Comparison of ENCODE assay signal across 15 cellular contexts in the genomic region with DNA sequence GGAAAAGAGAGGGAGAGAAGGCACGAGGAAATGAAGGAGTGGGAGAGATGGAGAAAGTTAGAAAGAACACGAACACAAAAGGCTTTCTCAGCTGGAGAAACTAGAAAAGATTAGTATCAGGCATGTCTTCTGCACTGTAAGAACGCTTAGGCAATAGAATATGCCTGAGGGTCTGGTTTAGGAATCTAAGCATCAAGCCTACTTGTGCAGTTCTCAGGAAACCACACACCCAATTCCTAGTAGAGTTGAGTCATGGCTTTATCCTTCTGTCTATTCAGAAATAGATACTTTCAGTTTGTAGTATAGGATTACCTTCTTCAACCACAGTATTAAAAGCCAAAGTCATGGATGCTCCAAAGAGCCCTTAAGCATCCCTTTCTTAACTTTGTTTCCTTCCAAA.
DNase-seq lines count a peak whose midpoint lies in the region; ATAC-seq and TF ChIP-seq lines count a peak whose summit lies in the region.
"Had no signal": no experiment of that assay in that cellular context is flagged by ENCODE, and none has a peak within 500 bp of the region (broad histone marks: within the 10 kb centered on the region; RNA-seq: fewer than 3 reads in every experiment).

No MANE protein-coding gene starts in this region.

- no peak overlapping the region for H3K27ac ChIP-seq in Peyer's patch
- no peak overlapping the region for H3K27ac ChIP-seq in CD8-positive, alpha-beta memory T cell (ENCODE audit: low read depth, low read length)
- H3K27ac ChIP-seq: upper lobe of left lung had no signal

- POLR2A ChIA-PET in CD8-positive, alpha-beta memory T cell (lab: Charles Lee), result no interaction called here

- DNase-seq in AG08395 (ENCODE audit: low spot score) (peak; percentile 2), HT1080 (ENCODE audit: low read depth) (peak; percentile 90), astrocyte of the cerebellum (ENCODE audit: low read depth) (peak; percentile 73), glomerular visceral epithelial cell (ENCODE audit: extremely low spot score) (peak; percentile 31), Peyer's patch (no peak), NCI-H1694 treated with DMSO at 0.1 percent for 48 hours (lab: John Stamatoyannopoulos, UW) (no peak)
- DNase-seq in CD8-positive, alpha-beta memory T cell, result no peak
- DNase-seq: activated effector memory CD4-positive, alpha-beta T cell treated with anti-CD3 and anti-CD28 coated beads, Interleukin-2, amount 50 U/mL, for 16 hours; central memory CD4-positive, alpha-beta T cell; DMS 273 treated with DMSO at 0.1 percent for 48 hours; NCI-H187 treated with DMSO at 0.1 percent for 48 hours; NCI-H69; SHP77; upper lobe of left lung had no signal

- no peak overlapping the region for H3K27ac Mint-ChIP-seq in CD8-positive, alpha-beta memory T cell

- H3K27me3 ChIP-seq in Peyer's patch, result no peaks in the 10 kb centered on the region
- H3K27me3 ChIP-seq in CD8-positive, alpha-beta memory T cell (ENCODE audit: insufficient read depth, low read length, poor library complexity, severe bottlenecking), result no peaks in the 10 kb centered on the region
- H3K27me3 ChIP-seq: upper lobe of left lung had no signal

- H3K4me1 ChIP-seq in Peyer's patch, result no peaks in the 10 kb centered on the region
- H3K4me1 ChIP-seq in CD8-positive, alpha-beta memory T cell (ENCODE audit: insufficient read depth, low read length), result no peaks in the 10 kb centered on the region
- H3K4me1 ChIP-seq: upper lobe of left lung had no signal

- no peaks in the 10 kb centered on the region for H3K36me3 ChIP-seq in Peyer's patch
- H3K36me3 ChIP-seq in CD8-positive, alpha-beta memory T cell (ENCODE audit: insufficient read depth, low read length), result no peaks in the 10 kb centered on the region
- H3K36me3 ChIP-seq: upper lobe of left lung had no signal

- peaks cover 0 to 8% (median 0%) of the 10 kb centered on the region in 5 donors for H3K9me3 Mint-ChIP-seq in CD8-positive, alpha-beta memory T cell

- in situ Hi-C loops in astrocyte of the cerebellum (cut with HindIII; ENCODE audit: low sequenced_read_pairs), result no loop called here

- no peaks in the 10 kb centered on the region for H3K36me3 Mint-ChIP-seq in CD8-positive, alpha-beta memory T cell

- CTCF ChIA-PET in CD8-positive, alpha-beta memory T cell (lab: Charles Lee), result no interaction called here

- H3K4me3 ChIP-seq in astrocyte of the cerebellum (ENCODE audit: low read depth, low read length) (no peak overlapping the region), Peyer's patch (no peak overlapping the region)
- no peak overlapping the region for H3K4me3 ChIP-seq in CD8-positive, alpha-beta memory T cell (ENCODE audit: low read length)
- H3K4me3 ChIP-seq: upper lobe of left lung had no signal

- no peaks in the 10 kb centered on the region for H3K9me3 ChIP-seq in Peyer's patch
- H3K9me3 ChIP-seq in CD8-positive, alpha-beta memory T cell (ENCODE audit: low read length), result no peaks in the 10 kb centered on the region
- H3K9me3 ChIP-seq: upper lobe of left lung had no signal

- TF ChIP-seq CTCF in astrocyte of the cerebellum (IDR thresholded peaks at IDR 0.05; ENCODE audit: low read depth, low read length, missing control alignments), result no peak
- TF ChIP-seq CTCF in Peyer's patch (IDR thresholded peaks at IDR 0.05), result no peak

- no peak overlapping the region for H3K4me3 Mint-ChIP-seq in CD8-positive, alpha-beta memory T cell

- no peak for ATAC-seq in GM19463 (IDR thresholded peaks at IDR 0.05; ENCODE audit: unreplicated experiment)

- no peak for TF ChIP-seq POLR2A in Peyer's patch (IDR thresholded peaks at IDR 0.05)

- H3K27me3 Mint-ChIP-seq in CD8-positive, alpha-beta memory T cell, result no peaks in the 10 kb centered on the region

- H3K4me1 Mint-ChIP-seq in CD8-positive, alpha-beta memory T cell, result no peaks in the 10 kb centered on the region

Comparison
In these comparisons a context has a peak if more than half of its experiments do, and no peak if none do; other contexts are left out.
1. DNase-seq: peak in AG08395 (single experiment), HT1080 (single experiment), astrocyte of the cerebellum (single experiment) and glomerular visceral epithelial cell (single experiment); none in Peyer's patch (0 of 3), CD8-positive, alpha-beta memory T cell (0 of 5) and NCI-H1694 treated with DMSO at 0.1 percent for 48 hours (single experiment).